25 cellular contexts compared by ENCODE assay signal in genomic region chr2:110990440-110990839, GRCh38.
"Had no signal": no experiment of that assay in that cellular context is flagged by ENCODE, and none has a peak within 500 bp of the region (broad histone marks: within the 10 kb centered on the region; RNA-seq: fewer than 3 reads in every experiment).

No MANE protein-coding gene starts in this region.

- H3K27ac ChIP-seq: colonic mucosa, coronary artery, dorsolateral prefrontal cortex, epithelial cell of prostate, esophagus muscularis mucosa, esophagus squamous epithelium, foreskin keratinocyte, gastrocnemius medialis, gastroesophageal sphincter, heart left ventricle, heart right ventricle had no signal

- H3K4me1 ChIP-seq: colonic mucosa, foreskin keratinocyte had no signal

- FAIRE-seq: endothelial cell of umbilical vein had no signal

- H3K9me3 ChIP-seq: colonic mucosa, esophagus muscularis mucosa, esophagus squamous epithelium, gastrocnemius medialis, gastroesophageal sphincter had no signal

- H3K4me3 ChIP-seq: colonic mucosa, coronary artery, dorsolateral prefrontal cortex, esophagus muscularis mucosa, esophagus squamous epithelium, gastrocnemius medialis, gastroesophageal sphincter, heart left ventricle, heart right ventricle had no signal

- DNase-seq: colonic mucosa; cortex of kidney; dermis blood vessel endothelial cell; dorsolateral prefrontal cortex; effector CD4-positive, alpha-beta T cell; effector CD8-positive, alpha-beta T cell; effector memory CD4-positive, alpha-beta T cell; effector memory CD8-positive, alpha-beta T cell; endodermal cell; erythroblast; esophagus squamous epithelium; foreskin fibroblast; foreskin keratinocyte; foreskin melanocyte; gastrocnemius medialis; glutamatergic neuron; head of caudate nucleus; heart left ventricle; heart right ventricle had no signal

- ATAC-seq: effector memory CD8-positive, alpha-beta T cell; esophagus mucosa; foreskin keratinocyte; gastrocnemius medialis; gastroesophageal sphincter; heart left ventricle; heart right ventricle had no signal
